24 cellular contexts compared by ENCODE assay signal in the genomic region with DNA sequence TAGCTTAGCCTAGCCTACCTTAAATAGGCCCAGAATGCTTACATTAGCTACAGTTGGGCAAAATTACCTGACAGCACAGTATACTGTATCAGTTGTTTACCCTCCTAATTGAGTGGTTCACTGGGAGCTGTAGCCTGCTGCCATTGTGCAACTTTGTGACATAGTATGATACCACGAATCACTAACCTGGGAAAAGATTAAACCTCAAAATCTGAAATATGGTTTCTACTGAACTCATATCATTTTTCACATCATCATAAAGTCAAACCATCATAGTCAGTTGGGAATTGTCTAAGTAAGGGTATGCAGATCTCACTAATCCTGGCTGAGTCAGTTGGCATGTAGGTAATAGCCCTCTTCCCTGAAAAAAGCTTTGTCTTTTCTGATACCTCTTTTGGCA. TPM values are rescaled to one million over a fixed set of nuclear protein-coding genes. Genes with fewer than 3 reads are reported as not detected.
DNase-seq lines count a peak whose midpoint lies in the region; ATAC-seq and TF ChIP-seq lines count a peak whose summit lies in the region.
"Had no signal": no experiment of that assay in that cellular context is flagged by ENCODE, and none has a peak within 500 bp of the region (broad histone marks: within the 10 kb centered on the region; RNA-seq: fewer than 3 reads in every experiment).

No MANE protein-coding gene starts in this region.

- H3K27ac ChIP-seq in breast epithelium, result no peak overlapping the region
- H3K27ac ChIP-seq: left ventricle myocardium inferior, right lobe of liver had no signal

- peak; percentile 84 for ATAC-seq in stimulated activated naive CD8-positive, alpha-beta T cell treated with anti-CD3 and anti-CD28 coated beads, Interleukin-15, Interleukin-2, amounts not matched to agents 100 U/mL and 50 U/mL, for 24 hours
- no peak for ATAC-seq in HG02642 (IDR thresholded peaks at IDR 0.05; ENCODE audit: poor library complexity, unreplicated experiment)

- CTCF ChIA-PET in MCF 10A (lab: Yijun Ruan, JAX), result no interaction called here

- H3K36me3 Mint-ChIP-seq in MCF 10A (ENCODE audit: insufficient read depth, unreplicated experiment), result peaks cover 13% of the 10 kb centered on the region

- no peaks in the 10 kb centered on the region for H3K9me3 ChIP-seq in breast epithelium
- H3K9me3 ChIP-seq: left ventricle myocardium inferior, right lobe of liver had no signal

- H3K36me3 ChIP-seq in breast epithelium, result no peaks in the 10 kb centered on the region
- H3K36me3 ChIP-seq: left ventricle myocardium inferior, right lobe of liver had no signal

- no peaks in the 10 kb centered on the region for H3K9me3 Mint-ChIP-seq in MCF 10A (ENCODE audit: unreplicated experiment)
- H3K9me3 Mint-ChIP-seq: HFFc6 had no signal

- no peak overlapping the region for H3K4me3 Mint-ChIP-seq in MCF 10A (ENCODE audit: unreplicated experiment)
- H3K4me3 Mint-ChIP-seq: B cell, HFFc6 had no signal

- TF ChIP-seq CTCF in MCF 10A (IDR thresholded peaks at IDR 0.05; ENCODE audit: unreplicated experiment), result no peak
- no peak for TF ChIP-seq CTCF in breast epithelium (IDR thresholded peaks at IDR 0.05)
- no peak for TF ChIP-seq CTCF in epithelial cell of esophagus (IDR thresholded peaks at IDR 0.05; ENCODE audit: insufficient read depth, low read depth, low read length, missing control alignments)

- DNase-seq in MCF 10A (ENCODE audit: unreplicated experiment) (no peak), breast epithelium (ENCODE audit: low spot score in 2 of 2) (no peak), M059J (ENCODE audit: low read depth) (peak; percentile 8), epithelial cell of esophagus (ENCODE audit: low read depth) (peak; percentile 61), ACHN (no peak), cardiac septum (ENCODE audit: low spot score) (no peak)
- DNase-seq in stimulated activated naive CD8-positive, alpha-beta T cell treated with anti-CD3 and anti-CD28 coated beads, Interleukin-15, Interleukin-2, amounts not matched to agents 100 U/mL and 50 U/mL, for 24 hours, result no peak
- DNase-seq: activated CD4-positive, CD25-positive, alpha-beta regulatory T cell; amygdala; cerebellar nuclear complex; HFFc6; left ventricle myocardium inferior; MM.1S; NCI-H2029; NCI-H446 treated with DMSO at 0.1 percent for 48 hours; nucleus accumbens; right lobe of liver; SHP77 treated with DMSO at 0.1 percent for 48 hours; stimulated activated CD4-positive, alpha-beta T cell treated with anti-CD3 and anti-CD28 coated beads, Interleukin-4, amount 100 ng/mL, for 4 hours; stimulated activated CD8-positive, alpha-beta memory T cell treated with anti-CD3 and anti-CD28 coated beads, Interleukin-4, amount 100 ng/mL, for 48 hours had no signal

- H3K4me1 ChIP-seq in breast epithelium, result peaks cover 0 to 5% of the 10 kb centered on the region in 2 donors

- no peak for TF ChIP-seq POLR2A in breast epithelium (IDR thresholded peaks at IDR 0.05)

- no peaks in the 10 kb centered on the region for H3K27me3 ChIP-seq in breast epithelium
- H3K27me3 ChIP-seq: right lobe of liver had no signal

- intact Hi-C loops in MCF 10A (cut with micrococcal nuclease), result no loop called here
- intact Hi-C loops in breast epithelium (cut with DNase I; ENCODE audit: low total_unique reads), result no loop called here
- intact Hi-C loops in cardiac septum (cut with DNase I), result no loop called here

- BruUV-seq in MCF 10A (replicated peaks; lab: Mats Ljungman, UMichigan), result no TSS peak

- peaks cover 12% of the 10 kb centered on the region for H3K4me1 Mint-ChIP-seq in MCF 10A (ENCODE audit: insufficient read depth, unreplicated experiment)

- in situ Hi-C loops in ACHN (cut with HindIII; ENCODE audit: low pct_ligation_motif_present, low pct_unique_long_range_greater_than_20kb, low sequenced_read_pairs), result no loop called here

- H3K4me3 ChIP-seq in breast epithelium, result no peak overlapping the region
- no peak overlapping the region for H3K4me3 ChIP-seq in epithelial cell of esophagus (ENCODE audit: low read length)
- H3K4me3 ChIP-seq: left ventricle myocardium inferior, right lobe of liver had no signal

- H3K27ac Mint-ChIP-seq in MCF 10A (ENCODE audit: low read depth, unreplicated experiment), result peak overlapping the region; percentile 39
- H3K27ac Mint-ChIP-seq: B cell, HFFc6 had no signal

- H3K27me3 Mint-ChIP-seq in MCF 10A (ENCODE audit: insufficient read depth, unreplicated experiment), result no peaks in the 10 kb centered on the region
- H3K27me3 Mint-ChIP-seq: B cell had no signal

- POLR2A ChIA-PET in MCF 10A (lab: Yijun Ruan, JAX), result interaction anchor here (1.4 to 1.8 kb wide), 2 partner anchors 7 to 9 kb away, joined by 4 read pairs; no protein-coding TSS in a partner anchor

RNA-seq across cellular contexts. Expression of a gene that starts 9.1 kb away (rescaled TPM):
- total RNA-seq in MCF 10A (2022), result 32.9 and 33.0 TPM in 2 replicates
- 10 to 100 TPM; 39.0 to 75.2 (median 50.8) TPM for total RNA-seq in breast epithelium
- total RNA-seq in M059J (2014; rRNA removed; shearing (Covaris generic)), result 7.9 and 12.9 TPM in 2 replicates
- total RNA-seq in cardiac septum, result 12.7 TPM

RNA-seq across cellular contexts. Expression of a gene that starts 47.1 kb away (rescaled TPM):
- total RNA-seq in MCF 10A (2022) (not detected in 2 replicates), breast epithelium (1 to 10 TPM in 2 of 3 donors, under 1 TPM in 1; 0.98 to 1.4 (median 1.3) TPM), cardiac septum (0.05 TPM)
- total RNA-seq in M059J (2014; rRNA removed; shearing (Covaris generic)), result 0.12 TPM in 1 of 2 replicates, not detected in the other
- total RNA-seq: G401, HFFc6, HT1080 had no signal

Comparison
In these comparisons a context has a peak if more than half of its experiments do, and no peak if none do; other contexts are left out.
1. DNase-seq: peak in M059J (single experiment) and epithelial cell of esophagus (single experiment); none in MCF 10A (single experiment), breast epithelium (0 of 2), stimulated activated naive CD8-positive, alpha-beta T cell treated with anti-CD3 and anti-CD28 coated beads, Interleukin-15, Interleukin-2, amounts not matched to agents 100 U/mL and 50 U/mL, for 24 hours (single experiment), ACHN (single experiment) and cardiac septum (single experiment).